In genomic region chr1:31705080-31705866, GRCh38 we compare ENCODE assay signal across 8 cellular contexts. TPM values are rescaled to one million over a fixed set of nuclear protein-coding genes. Genes with fewer than 3 reads are reported as not detected.
DNase-seq lines count a peak whose midpoint lies in the region; ATAC-seq and TF ChIP-seq lines count a peak whose summit lies in the region.

No MANE protein-coding gene starts in this region.

- H3K27ac ChIP-seq in iPS-20b (ENCODE audit: low read length), result peak overlapping the region; percentile 39

- no peaks in the 10 kb centered on the region for H3K9me3 ChIP-seq in iPS-20b (ENCODE audit: insufficient read depth, low read depth, low read length)

- no peaks in the 10 kb centered on the region for H3K36me3 ChIP-seq in iPS-20b (ENCODE audit: insufficient read depth, low read depth, low read length)

- H3K4me1 ChIP-seq in iPS-20b (ENCODE audit: insufficient read depth, low read length), result peaks cover 14% of the 10 kb centered on the region

- H3K27me3 ChIP-seq in iPS-20b (ENCODE audit: insufficient read depth, low read length), result peaks cover 9% of the 10 kb centered on the region

- TF ChIP-seq CTCF in GM13977 (IDR thresholded peaks at IDR 0.05; ENCODE audit: extremely low read depth, insufficient read depth, missing control alignments), result peak; percentile 78

- in situ Hi-C loops in GM13977 (cut with MboI; ENCODE audit: low pct_unique_long_range_greater_than_20kb, low sequenced_read_pairs, unreplicated experiment), result no loop called here

- DNase-seq in GM13977 (ENCODE audit: low spot score) (peak; percentile 82), SK-N-DZ (ENCODE audit: low spot score) (peak; percentile 10), amniotic epithelial cell (ENCODE audit: low read depth) (peak; percentile 42), DMS79 (lab: John Stamatoyannopoulos, UW) (no peak)
- DNase-seq in stimulated activated CD4-positive, alpha-beta T cell treated with anti-CD3 and anti-CD28 coated beads, Interleukin-1b, Interleukin-23, amount 100 ng/mL, for 1 hour (ENCODE audit: low read depth in 2 of 2), result peak; percentile 9 to 34

- peak overlapping the region; percentile 64 for H3K4me3 ChIP-seq in iPS-20b (ENCODE audit: low read length)

- ATAC-seq in HG03460 (IDR thresholded peaks at IDR 0.05; ENCODE audit: unreplicated experiment) (no peak), HG03175 (IDR thresholded peaks at IDR 0.05; ENCODE audit: unreplicated experiment) (no peak)

- H3K9ac ChIP-seq in iPS-20b (ENCODE audit: low read depth, low read length), result peak overlapping the region; percentile 58; the same call in 1 of the 2 replicates

RNA-seq across cellular contexts. Expression of gene COL16A1, which starts 1.5 kb away (rescaled TPM):
- 3.5 and 5.8 TPM in 2 replicates for polyA plus RNA-seq in SK-N-DZ (2014; cell fraction: cytosol; rRNA removed)
- 70.8 and 89.0 TPM in 2 replicates for polyA plus RNA-seq in SK-N-DZ (2014; cell fraction: nucleus; rRNA removed)

RNA-seq across cellular contexts. Expression of gene ADGRB2, which starts 58.9 kb away (rescaled TPM):
- 4.5 and 6.9 TPM in 2 replicates for polyA plus RNA-seq in SK-N-DZ (2014; cell fraction: cytosol; rRNA removed)
- 15.5 and 24.3 TPM in 2 replicates for polyA plus RNA-seq in SK-N-DZ (2014; cell fraction: nucleus; rRNA removed)
